In the genomic region with DNA sequence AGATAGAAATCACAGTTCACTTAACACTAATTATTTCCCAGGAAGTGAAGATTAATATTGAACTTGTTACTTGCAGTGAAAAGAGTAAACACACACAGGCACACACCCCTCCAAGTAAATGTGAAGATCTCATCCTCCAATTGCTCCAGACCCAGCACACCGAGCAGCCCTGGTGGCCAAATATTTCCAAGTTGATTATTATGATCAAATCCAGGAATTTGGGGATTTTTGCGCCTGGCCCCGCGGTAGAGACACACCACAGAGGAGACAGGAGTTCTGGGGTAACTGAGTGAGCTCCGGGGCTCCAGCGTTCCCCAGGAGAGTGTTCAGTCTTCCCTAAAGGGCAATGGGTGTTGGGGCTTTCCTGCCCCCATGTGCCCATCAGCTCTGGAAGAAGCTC, we compare ENCODE assay signal across 15 cellular contexts.
"Had no signal": no experiment of that assay in that cellular context is flagged by ENCODE, and none has a peak within 500 bp of the region (broad histone marks: within the 10 kb centered on the region; RNA-seq: fewer than 3 reads in every experiment).

No MANE protein-coding gene starts in this region.

- H3K4me3 Mint-ChIP-seq: dendritic cell treated with granulocyte-macrophage colony-stimulating factor and Interleukin-4, amounts not matched to agents 40 ng/mL and 50 ng/mL, for 4 days; mesothelial cell of epicardium had no signal

- H3K4me1 Mint-ChIP-seq: naive B cell had no signal

- H3K36me3 Mint-ChIP-seq: mesothelial cell of epicardium, naive B cell had no signal

- H3K27ac Mint-ChIP-seq: dendritic cell treated with granulocyte-macrophage colony-stimulating factor and Interleukin-4, amounts not matched to agents 40 ng/mL and 50 ng/mL, for 4 days; mesothelial cell of epicardium; naive B cell had no signal

- H3K9me3 Mint-ChIP-seq: mesothelial cell of epicardium had no signal

- DNase-seq: colonic mucosa; cortex of kidney; effector memory CD4-positive, alpha-beta T cell; foreskin keratinocyte; heart right ventricle; hippocampal formation; left cardiac atrium; left lung; left ventricle myocardium superior; lower lobe of right lung; mesenchymal stem cell; mucosa of descending colon; naive B cell had no signal
